11 cellular contexts compared by ENCODE assay signal in genomic region chr17:27323538-27324212, GRCh38. TPM values are rescaled to one million over a fixed set of nuclear protein-coding genes. Genes with fewer than 3 reads are reported as not detected.
DNase-seq lines count a peak whose midpoint lies in the region; ATAC-seq and TF ChIP-seq lines count a peak whose summit lies in the region.
"Had no signal": no experiment of that assay in that cellular context is flagged by ENCODE, and none has a peak within 500 bp of the region (broad histone marks: within the 10 kb centered on the region; RNA-seq: fewer than 3 reads in every experiment).

No MANE protein-coding gene starts in this region.

- peak overlapping the region; percentile 71 for H3K27ac Mint-ChIP-seq in Calu3 (ENCODE audit: unreplicated experiment)
- H3K27ac Mint-ChIP-seq: activated CD8-positive, alpha-beta memory T cell treated with anti-CD3 and anti-CD28 coated beads, Interleukin-2, amount 10 ng/mL, durations not matched to agents 7 days and 5 days had no signal

- DNase-seq in Calu3 (peak; percentile 69), NCI-H460 (ENCODE audit: extremely low read depth, low read depth) (peak; percentile 70), omental fat pad (ENCODE audit: low spot score) (no peak), NCI-H1930 (lab: John Stamatoyannopoulos, UW) (no peak)
- DNase-seq in activated CD4-positive, CD25-positive, alpha-beta regulatory T cell (lab: John Stamatoyannopoulos, UW), result no peak
- DNase-seq: activated CD8-positive, alpha-beta memory T cell treated with anti-CD3 and anti-CD28 coated beads, Interleukin-2, amount 10 ng/mL, durations not matched to agents 7 days and 5 days; midbrain had no signal

- intact Hi-C loops in Calu3 (cut with micrococcal nuclease; ENCODE audit: unreplicated experiment), result loop anchor here (2.0 kb wide), 1 partner anchor 29 kb away; the partner anchor contains the start of gene WSB1

- no peak overlapping the region for H3K4me3 Mint-ChIP-seq in Calu3 (ENCODE audit: low read depth, unreplicated experiment)
- H3K4me3 Mint-ChIP-seq: activated CD8-positive, alpha-beta memory T cell treated with anti-CD3 and anti-CD28 coated beads, Interleukin-2, amount 10 ng/mL, durations not matched to agents 7 days and 5 days had no signal

- TF ChIP-seq CTCF in Calu3 (IDR thresholded peaks at IDR 0.05; ENCODE audit: unreplicated experiment), result no peak
- no peak for TF ChIP-seq CTCF in omental fat pad (IDR thresholded peaks at IDR 0.05)

- CTCF ChIA-PET in Calu3 (lab: Charles Lee), result interaction anchor here (0.6 to 1.0 kb wide), 3 partner anchors 9 to 103 kb away, joined by 3 to 4 read pairs (median 3); no protein-coding TSS in a partner anchor

- no peaks in the 10 kb centered on the region for H3K27me3 Mint-ChIP-seq in Calu3 (ENCODE audit: unreplicated experiment)
- H3K27me3 Mint-ChIP-seq: activated CD8-positive, alpha-beta memory T cell treated with anti-CD3 and anti-CD28 coated beads, Interleukin-2, amount 10 ng/mL, durations not matched to agents 7 days and 5 days had no signal

- no TSS peak for BruUV-seq in Calu3 (replicated peaks; lab: Mats Ljungman, UMichigan)

- no peaks in the 10 kb centered on the region for H3K9me3 Mint-ChIP-seq in Calu3 (ENCODE audit: low read depth, unreplicated experiment)
- H3K9me3 Mint-ChIP-seq: IgD-negative memory B cell had no signal

- H3K4me1 Mint-ChIP-seq in Calu3 (ENCODE audit: low read depth, unreplicated experiment), result peaks cover 59% of the 10 kb centered on the region
- H3K4me1 Mint-ChIP-seq: activated CD8-positive, alpha-beta memory T cell treated with anti-CD3 and anti-CD28 coated beads, Interleukin-2, amount 10 ng/mL, durations not matched to agents 7 days and 5 days had no signal

- ATAC-seq in esophagus mucosa (peak; percentile 69), omental fat pad (ENCODE audit: low FRiP score) (peak; percentile 39), HG03469 (IDR thresholded peaks at IDR 0.05; ENCODE audit: unreplicated experiment) (no peak), HG02571 (IDR thresholded peaks at IDR 0.05; ENCODE audit: unreplicated experiment) (no peak)
- ATAC-seq: activated CD8-positive, alpha-beta memory T cell treated with anti-CD3 and anti-CD28 coated beads, Interleukin-2, amount 10 ng/mL, durations not matched to agents 7 days and 5 days had no signal

- peaks cover 10% of the 10 kb centered on the region for H3K36me3 Mint-ChIP-seq in Calu3 (ENCODE audit: insufficient read depth, unreplicated experiment)
- H3K36me3 Mint-ChIP-seq: IgD-negative memory B cell had no signal

RNA-seq across cellular contexts. Expression of gene WSB1, which starts 29.8 kb away (rescaled TPM):
- 60.7 and 79.7 TPM in 2 replicates for total RNA-seq in Calu3 (2022)
- 143 and 153 TPM in 2 replicates for total RNA-seq in NCI-H460 (2014; rRNA removed; shearing (Covaris generic))
- polyA plus RNA-seq in NCI-H460 (2014; cell fraction: nucleus; rRNA removed), result 164 and 339 TPM in 2 replicates
- 79.4 TPM for total RNA-seq in esophagus mucosa
- total RNA-seq in omental fat pad, result 100 to 1,000 TPM; 136 to 217 (median 175) TPM

Comparison
In these comparisons a context has a peak if more than half of its experiments do, and no peak if none do; other contexts are left out.
1. DNase-seq: peak in Calu3 (single experiment) and NCI-H460 (single experiment); none in omental fat pad (single experiment), activated CD4-positive, CD25-positive, alpha-beta regulatory T cell (0 of 4) and NCI-H1930 (0 of 2).
2. ATAC-seq: peak in esophagus mucosa (single experiment) and omental fat pad (single experiment); none in HG03469 (single experiment) and HG02571 (single experiment).